1 cellular context compared by ENCODE assay signal in the genomic region with DNA sequence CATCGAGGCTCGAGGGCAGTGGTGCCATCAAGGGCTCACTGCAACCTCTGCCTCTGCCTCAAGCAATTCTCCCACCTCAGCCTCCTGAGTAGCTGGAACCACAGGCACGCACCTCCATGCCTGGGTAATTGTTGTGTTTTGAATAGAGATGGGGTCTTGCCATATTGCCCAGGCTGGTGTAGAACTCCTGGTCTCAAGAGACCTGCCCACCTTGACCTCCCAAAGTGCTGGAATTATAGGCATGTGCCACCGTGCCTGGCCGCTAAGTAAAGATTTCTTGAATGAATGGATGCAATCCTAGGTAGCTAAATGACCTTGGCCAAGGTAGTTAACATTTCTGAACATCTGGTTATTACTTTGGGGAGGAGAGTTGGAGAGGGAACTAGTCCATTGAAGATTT.
TF ChIP-seq lines count a peak whose summit lies in the region.

No MANE protein-coding gene starts in this region.

TF ChIP-seq in K562, 482 proteins besides CTCF, POLR2A, EP300 and RAD21 (continued from another document):
- TF ChIP-seq STAT6 (CRISPR knock-in tag; IDR thresholded peaks at IDR 0.05): no peak
- no peak for TF ChIP-seq REST (CRISPR knock-in tag; IDR thresholded peaks at IDR 0.05; ENCODE audit: low read depth)
- TF ChIP-seq, protein P1, sequence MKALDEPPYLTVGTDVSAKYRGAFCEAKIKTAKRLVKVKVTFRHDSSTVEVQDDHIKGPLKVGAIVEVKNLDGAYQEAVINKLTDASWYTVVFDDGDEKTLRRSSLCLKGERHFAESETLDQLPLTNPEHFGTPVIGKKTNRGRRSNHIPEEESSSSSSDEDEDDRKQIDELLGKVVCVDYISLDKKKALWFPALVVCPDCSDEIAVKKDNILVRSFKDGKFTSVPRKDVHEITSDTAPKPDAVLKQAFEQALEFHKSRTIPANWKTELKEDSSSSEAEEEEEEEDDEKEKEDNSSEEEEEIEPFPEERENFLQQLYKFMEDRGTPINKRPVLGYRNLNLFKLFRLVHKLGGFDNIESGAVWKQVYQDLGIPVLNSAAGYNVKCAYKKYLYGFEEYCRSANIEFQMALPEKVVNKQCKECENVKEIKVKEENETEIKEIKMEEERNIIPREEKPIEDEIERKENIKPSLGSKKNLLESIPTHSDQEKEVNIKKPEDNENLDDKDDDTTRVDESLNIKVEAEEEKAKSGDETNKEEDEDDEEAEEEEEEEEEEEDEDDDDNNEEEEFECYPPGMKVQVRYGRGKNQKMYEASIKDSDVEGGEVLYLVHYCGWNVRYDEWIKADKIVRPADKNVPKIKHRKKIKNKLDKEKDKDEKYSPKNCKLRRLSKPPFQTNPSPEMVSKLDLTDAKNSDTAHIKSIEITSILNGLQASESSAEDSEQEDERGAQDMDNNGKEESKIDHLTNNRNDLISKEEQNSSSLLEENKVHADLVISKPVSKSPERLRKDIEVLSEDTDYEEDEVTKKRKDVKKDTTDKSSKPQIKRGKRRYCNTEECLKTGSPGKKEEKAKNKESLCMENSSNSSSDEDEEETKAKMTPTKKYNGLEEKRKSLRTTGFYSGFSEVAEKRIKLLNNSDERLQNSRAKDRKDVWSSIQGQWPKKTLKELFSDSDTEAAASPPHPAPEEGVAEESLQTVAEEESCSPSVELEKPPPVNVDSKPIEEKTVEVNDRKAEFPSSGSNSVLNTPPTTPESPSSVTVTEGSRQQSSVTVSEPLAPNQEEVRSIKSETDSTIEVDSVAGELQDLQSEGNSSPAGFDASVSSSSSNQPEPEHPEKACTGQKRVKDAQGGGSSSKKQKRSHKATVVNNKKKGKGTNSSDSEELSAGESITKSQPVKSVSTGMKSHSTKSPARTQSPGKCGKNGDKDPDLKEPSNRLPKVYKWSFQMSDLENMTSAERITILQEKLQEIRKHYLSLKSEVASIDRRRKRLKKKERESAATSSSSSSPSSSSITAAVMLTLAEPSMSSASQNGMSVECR (CRISPR knock-in tag; IDR thresholded peaks at IDR 0.05): no peak
- TF ChIP-seq MTF1 (CRISPR knock-in tag; IDR thresholded peaks at IDR 0.05; ENCODE audit: borderline replicate concordance): no peak
- TF ChIP-seq BHLHE40 (IDR thresholded peaks at IDR 0.05; ENCODE audit: low read length): 0 out of 2 replicates have a peak, but pooled peaks have one; percentile 19
- TF ChIP-seq RBFOX2 (IDR thresholded peaks at IDR 0.05; ENCODE audit: low read depth, low read length): no peak
- TF ChIP-seq ZZZ3 (IDR thresholded peaks at IDR 0.05): no peak
- TF ChIP-seq SP2 (IDR thresholded peaks at IDR 0.05; ENCODE audit: extremely low read depth, low read depth, low read length, poor library complexity, severe bottlenecking): no peak
